ENCODE assay signal across 1 cellular context in genomic region chr5:7886849-7887460, GRCh38.
TF ChIP-seq lines count a peak whose summit lies in the region.

No MANE protein-coding gene starts in this region.

TF ChIP-seq in GM12878, 131 proteins besides CTCF, POLR2A, EP300 and RAD21:
- no peak for TF ChIP-seq CHD2 (IDR thresholded peaks at IDR 0.05; ENCODE audit: borderline replicate concordance, low read depth, low read length)
- no peak for TF ChIP-seq HDGF (IDR thresholded peaks at IDR 0.05)
- TF ChIP-seq SMC3 (IDR thresholded peaks at IDR 0.05; ENCODE audit: borderline replicate concordance, low read length), result peak; percentile 5; the same call in 1 of the 2 replicates
